Comparison of ENCODE assay signal across 8 cellular contexts in genomic region chr15:44710236-44711088, GRCh38. TPM values are rescaled to one million over a fixed set of nuclear protein-coding genes. Genes with fewer than 3 reads are reported as not detected.
DNase-seq lines count a peak whose midpoint lies in the region; ATAC-seq and TF ChIP-seq lines count a peak whose summit lies in the region.

No MANE protein-coding gene starts in this region.

- no peak for DNase-seq in SK-N-SH
- no peak for DNase-seq in LNCaP clone FGC (ENCODE audit: low read depth)
- peak in 1 of 2 donors; percentile 57 for DNase-seq in activated T-cell treated with anti-CD3 and anti-CD28 coated beads, Interleukin-2, amount 50 U/mL, for 72 hours
- peak; percentile 57 for DNase-seq in globus pallidus (ENCODE audit: low spot score)
- DNase-seq in psoas muscle: peak in 1 of 2 donors; percentile 20
- DNase-seq in iPS-NIHi7 (ENCODE audit: extremely low spot score): no peak
- no peak for DNase-seq in activated CD4-positive, CD25-positive, alpha-beta regulatory T cell treated with anti-CD3 and anti-CD28 coated beads, Interleukin-2, amount 50 U/mL, for 72 hours

- CTCF ChIA-PET in SK-N-SH (lab: Yijun Ruan, JAX): interaction anchor here (0.6 to 11.4 kb wide), 13 partner anchors 12 to 170 kb away, joined by 3 to 117 read pairs (median 4); partner anchors contain the start of genes SPG11 and TRIM69

- peaks cover 12% of the 10 kb centered on the region; the same call in 1 of the 2 replicates for H4K20me1 ChIP-seq in SK-N-SH (ENCODE audit: insufficient read depth)

- peaks cover 41% of the 10 kb centered on the region for H3K79me2 ChIP-seq in SK-N-SH (ENCODE audit: insufficient read depth)

- H3K9me3 Mint-ChIP-seq in activated T-cell treated with anti-CD3 and anti-CD28 coated beads, Interleukin-2, amount 50 U/mL, for 72 hours: no peaks in the 10 kb centered on the region

- peak; percentile 63 for TF ChIP-seq CTCF in SK-N-SH (IDR thresholded peaks at IDR 0.05)
- TF ChIP-seq CTCF in LNCaP clone FGC (IDR thresholded peaks at IDR 0.05; ENCODE audit: control insufficient read depth, extremely low read depth, insufficient read depth): peak; percentile 50
- peak; percentile 8 for TF ChIP-seq CTCF in psoas muscle (IDR thresholded peaks at IDR 0.05)

- H3K36me3 Mint-ChIP-seq in activated T-cell treated with anti-CD3 and anti-CD28 coated beads, Interleukin-2, amount 50 U/mL, for 72 hours (ENCODE audit: insufficient read depth in 2 of 2): peaks cover 38 to 52% of the 10 kb centered on the region in 2 donors

- no peaks in the 10 kb centered on the region for H3K9me2 ChIP-seq in SK-N-SH

- H3K27ac ChIP-seq in SK-N-SH (ENCODE audit: low read depth in 2 of 2, low read length in 1 of 2): peak overlapping the region; percentile 87 to 89
- peak overlapping the region; percentile 95 for H3K27ac ChIP-seq in psoas muscle

- TF ChIP-seq RAD21 in SK-N-SH (IDR thresholded peaks at IDR 0.05; ENCODE audit: low read length): peak; percentile 20

- peak overlapping the region; percentile 100 for H3K27ac Mint-ChIP-seq in activated T-cell treated with anti-CD3 and anti-CD28 coated beads, Interleukin-2, amount 50 U/mL, for 72 hours

- peak overlapping the region; percentile 85 to 99 for H3K4me3 Mint-ChIP-seq in activated T-cell treated with anti-CD3 and anti-CD28 coated beads, Interleukin-2, amount 50 U/mL, for 72 hours

- H3F3A ChIP-seq in SK-N-SH (replicated peaks; ENCODE audit: insufficient read depth): peaks cover 6% of the 10 kb centered on the region

- H3K4me3 ChIP-seq in SK-N-SH (ENCODE audit: low read depth in 2 of 2, low read length in 1 of 2): peak overlapping the region; percentile 74 to 99
- peak overlapping the region; percentile 83 for H3K4me3 ChIP-seq in LNCaP clone FGC (ENCODE audit: low read depth, low read length)
- H3K4me3 ChIP-seq in psoas muscle: peak overlapping the region; percentile 82

- no peak for TF ChIP-seq EP300 in SK-N-SH (IDR thresholded peaks at IDR 0.05; ENCODE audit: borderline replicate concordance in 1 of 2, low read depth in 1 of 2, low read length in 1 of 2)

- POLR2A ChIA-PET in SK-N-SH (lab: Yijun Ruan, JAX): interaction anchor here (1.0 to 2.5 kb wide), 3 partner anchors 17 to 47 kb away, joined by 3 to 16 read pairs (median 11); partner anchors contain the start of gene SPG11

- H3K9ac ChIP-seq in SK-N-SH: peak overlapping the region; percentile 95

- intact Hi-C loops in psoas muscle (cut with DNase I): loop anchor here (1.0 to 5.0 kb wide), 2 partner anchors 47 to 48 kb away; partner anchors contain the start of gene SPG11 (in 2 of the 2)

- WGBS in SK-N-SH (ENCODE audit: low lambda C conversion rate): 35% methylated on average over 11 of the region's 11 CpGs
- 23 to 27% (median 26%) methylated on average over 11 of the region's 11 CpGs for WGBS in psoas muscle, 3 donors

- H3K4me1 Mint-ChIP-seq in activated T-cell treated with anti-CD3 and anti-CD28 coated beads, Interleukin-2, amount 50 U/mL, for 72 hours (ENCODE audit: low read depth): peaks cover 29% of the 10 kb centered on the region

- H3K27me3 ChIP-seq in SK-N-SH (ENCODE audit: insufficient read depth) (no peaks in the 10 kb centered on the region), psoas muscle (ENCODE audit: insufficient read depth in 3 of 3, low read length in 2 of 3) (no peaks in the 10 kb centered on the region)

- H3K27me3 Mint-ChIP-seq in activated T-cell treated with anti-CD3 and anti-CD28 coated beads, Interleukin-2, amount 50 U/mL, for 72 hours (ENCODE audit: low read depth): no peaks in the 10 kb centered on the region

- no peak for ATAC-seq in SK-N-SH treated with all-trans-retinoic acid at 6 μM for 48 hours
- no peak for ATAC-seq in activated T-cell treated with anti-CD3 and anti-CD28 coated beads, Interleukin-2, amount 50 U/mL, for 72 hours (replicated peaks in 1 of 2)
- ATAC-seq in psoas muscle: no peak

- H3K4me1 ChIP-seq in SK-N-SH (ENCODE audit: control insufficient read depth in 1 of 2, insufficient read depth in 2 of 2, low read depth in 1 of 2, low read length in 1 of 2) (no peaks in the 10 kb centered on the region; a peak in 1 of 4 replicates), psoas muscle (peaks cover 4% of the 10 kb centered on the region)

- no peaks in the 10 kb centered on the region for H3K9me3 ChIP-seq in SK-N-SH
- no peaks in the 10 kb centered on the region for H3K9me3 ChIP-seq in psoas muscle

- H3K36me3 ChIP-seq in SK-N-SH (replicated peaks in 1 of 2; ENCODE audit: control insufficient read depth in 1 of 2, insufficient read depth in 2 of 2, low read length in 1 of 2): peaks cover 4 to 5% of the 10 kb centered on the region in 2 experiments
- H3K36me3 ChIP-seq in psoas muscle (ENCODE audit: insufficient read depth in 1 of 2, low read depth in 1 of 2): peaks cover under 1 to 6% of the 10 kb centered on the region in 2 donors

- peak overlapping the region; percentile 66 for H3K4me2 ChIP-seq in SK-N-SH

- H2AFZ ChIP-seq in SK-N-SH (ENCODE audit: low read depth): peak overlapping the region; percentile 99

TF ChIP-seq in SK-N-SH, 30 proteins besides CTCF, POLR2A, EP300 and RAD21 (continues in another document):
- TF ChIP-seq POLR2AphosphoS5 (IDR thresholded peaks at IDR 0.05; ENCODE audit: low read depth, low read length) (no peak), EZH2phosphoT487 (IDR thresholded peaks at IDR 0.05; ENCODE audit: borderline replicate concordance, low read depth) (no peak), SIN3A (IDR thresholded peaks at IDR 0.05; ENCODE audit: borderline replicate concordance, low read depth, low read length) (no peak), IRF3 (IDR thresholded peaks at IDR 0.05; ENCODE audit: low read depth, low read length) (no peak)

TF ChIP-seq in SK-N-SH treated with all-trans-retinoic acid at 6 μM for 48 hours, 23 proteins besides CTCF, POLR2A, EP300 and RAD21:
- no peak for TF ChIP-seq CSRNP3 (CRISPR knock-in tag; IDR thresholded peaks at IDR 0.05)

RNA-seq across cellular contexts. Expression of gene PATL2, which starts 0.7 kb away (rescaled TPM):
- polyA plus RNA-seq in SK-N-SH (2012; rRNA removed) (0.13 and 0.31 TPM in 2 replicates), psoas muscle (under 1 TPM; 0.03 to 0.23 (median 0.16) TPM)
- 0.01 and 0.04 TPM in 2 replicates for polyA plus RNA-seq in SK-N-SH (2012; cell fraction: cytosol; rRNA removed)
- 1.1 and 1.7 TPM in 2 replicates for polyA plus RNA-seq in SK-N-SH (2012; cell fraction: nucleus; rRNA removed)
- 10 to 100 TPM; 50.8 to 52.9 TPM for total RNA-seq in activated T-cell treated with anti-CD3 and anti-CD28 coated beads, Interleukin-2, amount 50 U/mL, for 72 hours
- under 1 TPM in 2 of 4 donors, not detected in 2; 0.74 to 0.88 TPM for total RNA-seq in psoas muscle

RNA-seq across cellular contexts. Expression of gene B2M, which starts 0.9 kb away (rescaled TPM):
- polyA plus RNA-seq in SK-N-SH (2012; rRNA removed) (1,193 and 2,153 TPM in 2 replicates), psoas muscle (100 to 1,000 TPM; 687 to 891 (median 729) TPM)
- 2,055 and 2,105 TPM in 2 replicates for polyA plus RNA-seq in SK-N-SH (2012; cell fraction: cytosol; rRNA removed)
- polyA plus RNA-seq in SK-N-SH (2012; cell fraction: nucleus; rRNA removed): 408 and 638 TPM in 2 replicates
- total RNA-seq in activated T-cell treated with anti-CD3 and anti-CD28 coated beads, Interleukin-2, amount 50 U/mL, for 72 hours: 1,000 to 10,000 TPM; 5,611 to 6,275 TPM
- 100 to 1,000 TPM; 400 to 577 (median 512) TPM for total RNA-seq in psoas muscle

RNA-seq across cellular contexts. Expression of gene TRIM69, which starts 25.9 kb away (rescaled TPM):
- polyA plus RNA-seq in SK-N-SH (2012; rRNA removed) (9.7 and 11.1 TPM in 2 replicates), psoas muscle (10 to 100 TPM; 22.3 to 36.7 (median 25.9) TPM)
- polyA plus RNA-seq in SK-N-SH (2012; cell fraction: cytosol; rRNA removed): 13.2 and 13.8 TPM in 2 replicates
- 7.0 and 7.6 TPM in 2 replicates for polyA plus RNA-seq in SK-N-SH (2012; cell fraction: nucleus; rRNA removed)
- 10 to 100 TPM; 86.1 to 92.9 TPM for total RNA-seq in activated T-cell treated with anti-CD3 and anti-CD28 coated beads, Interleukin-2, amount 50 U/mL, for 72 hours
- 10 to 100 TPM; 24.1 to 39.0 (median 32.1) TPM for total RNA-seq in psoas muscle

RNA-seq across cellular contexts. Expression of gene SPG11, which starts 47.0 kb away (rescaled TPM):
- polyA plus RNA-seq in SK-N-SH (2012; rRNA removed) (36.3 and 48.7 TPM in 2 replicates), psoas muscle (10 to 100 TPM; 10.3 to 17.0 (median 12.8) TPM)
- polyA plus RNA-seq in SK-N-SH (2012; cell fraction: cytosol; rRNA removed): 23.3 and 28.3 TPM in 2 replicates
- polyA plus RNA-seq in SK-N-SH (2012; cell fraction: nucleus; rRNA removed): 126 and 140 TPM in 2 replicates
- 100 to 1,000 TPM; 127 to 134 TPM for total RNA-seq in activated T-cell treated with anti-CD3 and anti-CD28 coated beads, Interleukin-2, amount 50 U/mL, for 72 hours
- 10 to 100 TPM; 26.3 to 38.1 (median 36.0) TPM for total RNA-seq in psoas muscle

Comparison
In these comparisons a context has a peak if more than half of its experiments do, and no peak if none do; other contexts are left out.
1. CTCF ChIP-seq: peak in every context shown above with its lines; median percentile 63 in SK-N-SH; 50 in LNCaP clone FGC; 8 in psoas muscle.
2. RNA of gene PATL2, which starts 0.7 kb away (total RNA-seq): 50.8 to 52.9 TPM in activated T-cell treated with anti-CD3 and anti-CD28 coated beads, Interleukin-2, amount 50 U/mL, for 72 hours; 0.74 to 0.88 TPM in psoas muscle; every median in the first group is over 10 times any median in the second.
3. RNA of gene B2M, which starts 0.9 kb away (total RNA-seq): 5,611 to 6,275 TPM in activated T-cell treated with anti-CD3 and anti-CD28 coated beads, Interleukin-2, amount 50 U/mL, for 72 hours; 400 to 577 TPM in psoas muscle; every median in the first group is over 4 times any median in the second.
4. Peak in every context shown above with its lines, with median percentiles within 50 percentile points of each other: H3K4me3 ChIP-seq.